Comparison of ENCODE assay signal across 9 cellular contexts in the genomic region with DNA sequence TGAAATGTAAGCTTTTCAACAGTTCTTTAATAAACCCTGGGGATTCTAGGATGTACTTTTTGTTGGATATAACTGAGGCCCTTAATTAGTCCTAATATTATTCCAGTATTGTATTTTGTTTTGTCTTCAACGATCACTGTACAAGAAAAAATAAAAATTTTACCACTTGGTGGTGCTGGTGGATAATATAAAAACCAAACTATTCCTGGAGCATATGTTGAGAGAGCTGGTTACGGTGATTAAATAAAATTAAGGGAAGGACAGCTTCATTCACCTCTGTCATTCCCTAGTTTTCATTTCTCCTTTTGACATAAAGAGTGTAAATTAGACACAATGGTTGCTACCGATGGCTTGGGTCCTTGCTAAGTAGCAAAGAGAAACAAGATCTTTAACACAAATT.
DNase-seq lines count a peak whose midpoint lies in the region; TF ChIP-seq lines count a peak whose summit lies in the region.
"Had no signal": no experiment of that assay in that cellular context is flagged by ENCODE, and none has a peak within 500 bp of the region (broad histone marks: within the 10 kb centered on the region; RNA-seq: fewer than 3 reads in every experiment).

No MANE protein-coding gene starts in this region.

- no peak overlapping the region for H3K27ac Mint-ChIP-seq in chondrocyte (ENCODE audit: unreplicated experiment)

- no peaks in the 10 kb centered on the region for H3K9me3 Mint-ChIP-seq in chondrocyte (ENCODE audit: low read depth)

- peak overlapping the region; percentile 15 for H3K4me3 ChIP-seq in retinal pigment epithelial cell (ENCODE audit: low read length)

- peak; percentile 6 for DNase-seq in NCI-H510A treated with DMSO at 0.1 percent for 48 hours (lab: John Stamatoyannopoulos, UW)
- no peak for DNase-seq in NCI-H510A (lab: John Stamatoyannopoulos, UW)
- peak; percentile 0 to 59 for DNase-seq in NCI-H524 (lab: John Stamatoyannopoulos, UW)
- no peak for DNase-seq in chondrocyte (ENCODE audit: low spot score)
- no peak for DNase-seq in retinal pigment epithelial cell (ENCODE audit: low read depth)
- no peak for DNase-seq in stimulated activated CD4-positive, alpha-beta T cell treated with anti-CD3 and anti-CD28 coated beads, Interleukin-4, amount 100 ng/mL, for 1 hour
- no peak for DNase-seq in NCI-H774 (lab: John Stamatoyannopoulos, UW)
- no peak for DNase-seq in COLO829 (ENCODE audit: low spot score)
- DNase-seq: stimulated activated CD8-positive, alpha-beta memory T cell treated with anti-CD3 and anti-CD28 coated beads, Interleukin-4, amount 100 ng/mL, for 48 hours had no signal

- peaks cover 12% of the 10 kb centered on the region for H3K4me1 Mint-ChIP-seq in chondrocyte (ENCODE audit: low read depth)

- H3K4me3 Mint-ChIP-seq in chondrocyte (ENCODE audit: unreplicated experiment): peak overlapping the region; percentile 47

- no peaks in the 10 kb centered on the region for H3K36me3 Mint-ChIP-seq in chondrocyte (ENCODE audit: low read depth)

- H3K27me3 Mint-ChIP-seq in chondrocyte (ENCODE audit: low read depth): no peaks in the 10 kb centered on the region

- TF ChIP-seq CTCF in chondrocyte (IDR thresholded peaks at IDR 0.05) (peak; percentile 88), retinal pigment epithelial cell (conservative IDR thresholded peaks at IDR 0.05; ENCODE audit: low read depth, low read length) (peak; percentile 12)

Comparison
In these comparisons a context has a peak if more than half of its experiments do, and no peak if none do; other contexts are left out.
1. DNase-seq: peak in NCI-H510A treated with DMSO at 0.1 percent for 48 hours (single experiment) and NCI-H524 (2 of 2); none in NCI-H510A (single experiment), chondrocyte (single experiment), retinal pigment epithelial cell (single experiment), stimulated activated CD4-positive, alpha-beta T cell treated with anti-CD3 and anti-CD28 coated beads, Interleukin-4, amount 100 ng/mL, for 1 hour (single experiment), NCI-H774 (single experiment) and COLO829 (single experiment).